In the genomic region with DNA sequence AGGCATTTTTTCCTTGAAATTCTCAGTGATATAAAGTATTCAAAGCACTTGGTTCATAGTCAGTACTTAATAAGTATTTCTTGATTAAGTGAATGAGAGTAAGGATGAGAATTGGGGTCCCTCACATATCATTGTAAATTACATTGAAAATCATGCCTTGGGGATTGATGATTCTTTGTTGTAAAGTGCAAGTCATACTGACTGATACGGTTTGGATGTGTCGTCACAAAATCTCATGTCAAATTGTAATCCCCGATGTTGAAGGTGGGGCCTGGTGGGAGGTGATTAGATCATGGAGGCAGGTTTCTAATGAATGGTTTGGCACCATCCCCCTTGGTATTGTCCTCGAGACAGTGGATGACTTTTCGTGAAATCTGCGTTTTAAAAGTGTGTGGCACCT, we compare ENCODE assay signal across 26 cellular contexts.
"Had no signal": no experiment of that assay in that cellular context is flagged by ENCODE, and none has a peak within 500 bp of the region (broad histone marks: within the 10 kb centered on the region; RNA-seq: fewer than 3 reads in every experiment).

No MANE protein-coding gene starts in this region.

- H3K4me3 Mint-ChIP-seq: activated CD4-positive, alpha-beta memory T cell treated with anti-CD3 and anti-CD28 coated beads, Interleukin-2, amount 10 ng/mL, durations not matched to agents 7 days and 5 days; activated CD4-positive, alpha-beta T cell treated with anti-CD3 and anti-CD28 coated beads for 36 hours; activated CD4-positive, alpha-beta T cell treated with anti-CD3 and anti-CD28 coated beads, Interleukin-2, amount 10 ng/mL, durations not matched to agents 7 days and 5 days; activated CD8-positive, alpha-beta memory T cell treated with anti-CD3 and anti-CD28 coated beads, Interleukin-2, amount 10 ng/mL, durations not matched to agents 7 days and 5 days; activated CD8-positive, alpha-beta T cell treated with anti-CD3 and anti-CD28 coated beads, Interleukin-2, amount 10 ng/mL, durations not matched to agents 7 days and 5 days; activated naive CD4-positive, alpha-beta T cell treated with anti-CD3 and anti-CD28 coated beads, Interleukin-2, amount 10 ng/mL, durations not matched to agents 7 days and 5 days; activated naive CD4-positive, alpha-beta T cell treated with anti-CD3 and anti-CD28 coated beads, Interleukin-2, amount 50 U/mL, for 24 hours; activated naive CD8-positive, alpha-beta T cell; activated naive CD8-positive, alpha-beta T cell treated with anti-CD3 and anti-CD28 coated beads, Interleukin-2, amount 10 ng/mL, durations not matched to agents 7 days and 5 days; activated naive CD8-positive, alpha-beta T cell treated with anti-CD3 and anti-CD28 coated beads, Interleukin-2, amount 50 U/mL, for 24 hours; activated T-cell treated with anti-CD3 and anti-CD28 coated beads, Interleukin-2, amount 50 U/mL, for 24 hours; brain; central memory CD8-positive, alpha-beta T cell; T-helper 2 cell treated with Interferon-gamma antibody and Interleukin-4, amounts not matched to agents 5 μg/mL and 100 μg/mL, for 36 hours; WTC11 had no signal

- H3K36me3 ChIP-seq: ascending aorta, cardiac muscle cell, colonic mucosa had no signal

- DNase-seq: activated CD4-positive, alpha-beta T cell treated with anti-CD3 and anti-CD28 coated beads for 1 hour; activated CD4-positive, CD25-positive, alpha-beta regulatory T cell; activated CD8-positive, alpha-beta memory T cell treated with anti-CD3 and anti-CD28 coated beads for 24 hours; activated effector memory CD4-positive, alpha-beta T cell treated with Interleukin-2 at 50 U/mL for 16 hours; activated gamma-delta T cell; activated naive CD8-positive, alpha-beta T cell treated with anti-CD3 and anti-CD28 coated beads, Interleukin-2, amount 10 ng/mL, durations not matched to agents 7 days and 5 days; activated T-cell treated with anti-CD3 and anti-CD28 coated beads, Interleukin-2, amount 50 U/mL, for 24 hours; T-helper 9 cell had no signal

- H3K9me3 ChIP-seq: colonic mucosa had no signal

- ATAC-seq: activated CD8-positive, alpha-beta memory T cell treated with anti-CD3 and anti-CD28 coated beads, Interleukin-2, amount 10 ng/mL, durations not matched to agents 7 days and 5 days had no signal

- H3K27me3 ChIP-seq: ascending aorta, cardiac muscle cell, colonic mucosa had no signal

- H3K4me1 Mint-ChIP-seq: activated CD4-positive, alpha-beta memory T cell treated with anti-CD3 and anti-CD28 coated beads, Interleukin-2, amount 10 ng/mL, durations not matched to agents 7 days and 5 days; activated CD4-positive, alpha-beta T cell treated with anti-CD3 and anti-CD28 coated beads for 36 hours; activated CD4-positive, alpha-beta T cell treated with anti-CD3 and anti-CD28 coated beads, Interleukin-2, amount 10 ng/mL, durations not matched to agents 7 days and 5 days; activated CD8-positive, alpha-beta memory T cell treated with anti-CD3 and anti-CD28 coated beads, Interleukin-2, amount 10 ng/mL, durations not matched to agents 7 days and 5 days; activated naive CD4-positive, alpha-beta T cell treated with anti-CD3 and anti-CD28 coated beads, Interleukin-2, amount 10 ng/mL, durations not matched to agents 7 days and 5 days; activated naive CD4-positive, alpha-beta T cell treated with anti-CD3 and anti-CD28 coated beads, Interleukin-2, amount 50 U/mL, for 24 hours; activated naive CD8-positive, alpha-beta T cell treated with anti-CD3 and anti-CD28 coated beads, Interleukin-2, amount 10 ng/mL, durations not matched to agents 7 days and 5 days; activated naive CD8-positive, alpha-beta T cell treated with anti-CD3 and anti-CD28 coated beads, Interleukin-2, amount 50 U/mL, for 24 hours; brain; central memory CD8-positive, alpha-beta T cell had no signal

- H3K27ac Mint-ChIP-seq: activated CD4-positive, alpha-beta memory T cell treated with anti-CD3 and anti-CD28 coated beads, Interleukin-2, amount 10 ng/mL, durations not matched to agents 7 days and 5 days; activated CD4-positive, alpha-beta T cell treated with anti-CD3 and anti-CD28 coated beads for 36 hours; activated CD4-positive, alpha-beta T cell treated with anti-CD3 and anti-CD28 coated beads, Interleukin-2, amount 10 ng/mL, durations not matched to agents 7 days and 5 days; activated CD8-positive, alpha-beta memory T cell treated with anti-CD3 and anti-CD28 coated beads, Interleukin-2, amount 10 ng/mL, durations not matched to agents 7 days and 5 days; activated CD8-positive, alpha-beta T cell treated with anti-CD3 and anti-CD28 coated beads, Interleukin-2, amount 10 ng/mL, durations not matched to agents 7 days and 5 days; activated naive CD4-positive, alpha-beta T cell treated with anti-CD3 and anti-CD28 coated beads, Interleukin-2, amount 10 ng/mL, durations not matched to agents 7 days and 5 days; activated naive CD4-positive, alpha-beta T cell treated with anti-CD3 and anti-CD28 coated beads, Interleukin-2, amount 50 U/mL, for 24 hours; activated naive CD8-positive, alpha-beta T cell; activated naive CD8-positive, alpha-beta T cell treated with anti-CD3 and anti-CD28 coated beads, Interleukin-2, amount 10 ng/mL, durations not matched to agents 7 days and 5 days; activated naive CD8-positive, alpha-beta T cell treated with anti-CD3 and anti-CD28 coated beads, Interleukin-2, amount 50 U/mL, for 24 hours; activated T-cell treated with anti-CD3 and anti-CD28 coated beads, Interleukin-2, amount 50 U/mL, for 24 hours; activated T-helper 2 cell treated with anti-CD3 and anti-CD28 coated beads, Interferon-gamma antibody, Interleukin-2, Interleukin-4, amounts not matched to agents 10 μg/mL and 5 μg/mL and 100 μg/mL, durations not matched to agents 14 hours and 24 hours and 36 hours; brain; T-helper 2 cell treated with Interferon-gamma antibody and Interleukin-4, amounts not matched to agents 5 μg/mL and 100 μg/mL, for 36 hours had no signal

- H3K36me3 Mint-ChIP-seq: activated CD8-positive, alpha-beta memory T cell treated with anti-CD3 and anti-CD28 coated beads, Interleukin-2, amount 10 ng/mL, durations not matched to agents 7 days and 5 days; activated naive CD4-positive, alpha-beta T cell treated with anti-CD3 and anti-CD28 coated beads, Interleukin-2, amount 10 ng/mL, durations not matched to agents 7 days and 5 days; activated naive CD4-positive, alpha-beta T cell treated with anti-CD3 and anti-CD28 coated beads, Interleukin-2, amount 50 U/mL, for 24 hours; activated naive CD8-positive, alpha-beta T cell; activated naive CD8-positive, alpha-beta T cell treated with anti-CD3 and anti-CD28 coated beads, Interleukin-2, amount 10 ng/mL, durations not matched to agents 7 days and 5 days had no signal

- H3K4me3 ChIP-seq: ascending aorta, cardiac muscle cell, colonic mucosa had no signal

- H3K4me1 ChIP-seq: ascending aorta, colonic mucosa had no signal

- H3K27ac ChIP-seq: ascending aorta, cardiac muscle cell, colonic mucosa, VCaP had no signal

- H3K27me3 Mint-ChIP-seq: activated naive CD4-positive, alpha-beta T cell treated with anti-CD3 and anti-CD28 coated beads, Interleukin-2, amount 10 ng/mL, durations not matched to agents 7 days and 5 days; brain had no signal

- H3K9me3 Mint-ChIP-seq: activated CD4-positive, alpha-beta memory T cell treated with anti-CD3 and anti-CD28 coated beads, Interleukin-2, amount 10 ng/mL, durations not matched to agents 7 days and 5 days; activated CD4-positive, alpha-beta T cell treated with anti-CD3 and anti-CD28 coated beads, Interleukin-2, amount 10 ng/mL, durations not matched to agents 7 days and 5 days; activated naive CD4-positive, alpha-beta T cell treated with anti-CD3 and anti-CD28 coated beads, Interleukin-2, amount 10 ng/mL, durations not matched to agents 7 days and 5 days; activated naive CD4-positive, alpha-beta T cell treated with anti-CD3 and anti-CD28 coated beads, Interleukin-2, amount 50 U/mL, for 24 hours; activated naive CD8-positive, alpha-beta T cell treated with anti-CD3 and anti-CD28 coated beads, Interleukin-2, amount 10 ng/mL, durations not matched to agents 7 days and 5 days; activated naive CD8-positive, alpha-beta T cell treated with anti-CD3 and anti-CD28 coated beads, Interleukin-2, amount 50 U/mL, for 24 hours; activated T-helper 2 cell treated with anti-CD3 and anti-CD28 coated beads, Interferon-gamma antibody, Interleukin-2, Interleukin-4, amounts not matched to agents 10 μg/mL and 5 μg/mL and 100 μg/mL, durations not matched to agents 14 hours and 24 hours and 36 hours; T-helper 2 cell treated with Interferon-gamma antibody and Interleukin-4, amounts not matched to agents 5 μg/mL and 100 μg/mL, for 36 hours had no signal
